Comparison of ENCODE assay signal across 8 cellular contexts in genomic region chrX:24151513-24151912, GRCh38. TPM values are rescaled to one million over a fixed set of nuclear protein-coding genes. Genes with fewer than 3 reads are reported as not detected.
A peak's percentile ranks its signal among the peaks of the same experiment; 100 is the strongest.
DNase-seq lines count a peak whose midpoint lies in the region; ATAC-seq and TF ChIP-seq lines count a peak whose summit lies in the region.

No MANE protein-coding gene starts in this region.

- H3K9ac ChIP-seq in ES-I3 (ENCODE audit: low read depth, low read length): peak overlapping the region; percentile 93

- H3K4me1 Mint-ChIP-seq in progenitor cell of endocrine pancreas (ENCODE audit: low read depth): peaks cover 57% of the 10 kb centered on the region

- no TSS peak for BruUV-seq in PC-9 (replicated peaks; lab: Mats Ljungman, UMichigan)

- H3K27ac Mint-ChIP-seq in progenitor cell of endocrine pancreas: peak overlapping the region; percentile 96

- H3K4me3 ChIP-seq in PC-9: peak overlapping the region; percentile 90; the same call in 1 of the 2 replicates

- no peak for TF ChIP-seq CTCF in PC-9 (conservative IDR thresholded peaks at IDR 0.05)
- TF ChIP-seq CTCF in progenitor cell of endocrine pancreas (IDR thresholded peaks at IDR 0.05; ENCODE audit: unreplicated experiment): no peak

- no peaks in the 10 kb centered on the region for H3K36me3 ChIP-seq in ES-I3 (ENCODE audit: insufficient read depth, low read length)
- peaks cover 9% of the 10 kb centered on the region; the same call in 1 of the 2 replicates for H3K36me3 ChIP-seq in PC-9 (ENCODE audit: low read depth)

- ATAC-seq in GM21619 (IDR thresholded peaks at IDR 0.05; ENCODE audit: unreplicated experiment): no peak
- ATAC-seq in HG03565 (IDR thresholded peaks at IDR 0.05; ENCODE audit: unreplicated experiment): no peak

- no peaks in the 10 kb centered on the region for H3K9me2 ChIP-seq in PC-9 (ENCODE audit: insufficient read depth)

- POLR2A ChIA-PET in PC-9 (lab: Charles Lee; ENCODE audit: unreplicated experiment): no interaction called here

- H3K27me3 ChIP-seq in PC-9 (ENCODE audit: insufficient read depth, low read depth): no peaks in the 10 kb centered on the region

- H3F3A ChIP-seq in PC-9 (ENCODE audit: insufficient read depth, low read depth): peaks cover 43% of the 10 kb centered on the region

- H3K4me3 Mint-ChIP-seq in progenitor cell of endocrine pancreas (ENCODE audit: low read depth): peak overlapping the region; percentile 87

- peaks cover 5% of the 10 kb centered on the region for H3K36me3 Mint-ChIP-seq in progenitor cell of endocrine pancreas (ENCODE audit: insufficient read depth)

- CTCF ChIA-PET in PC-9 (lab: Charles Lee): no interaction called here

- no peak for DNase-seq in PC-9
- DNase-seq in epithelial cell of prostate (ENCODE audit: low read depth, low spot score): no peak
- DNase-seq in progenitor cell of endocrine pancreas (ENCODE audit: low spot score, unreplicated experiment): no peak
- DNase-seq in glomerular visceral epithelial cell (ENCODE audit: extremely low spot score): no peak
- no peak for DNase-seq in epidermal melanocyte (ENCODE audit: insufficient read length, low spot score)

- H2AFZ ChIP-seq in PC-9: no peak overlapping the region

- H3K4me2 ChIP-seq in PC-9: peak overlapping the region; percentile 95

- no peaks in the 10 kb centered on the region for H3K9me3 ChIP-seq in ES-I3 (ENCODE audit: control insufficient read depth, insufficient read depth, low read length)
- H3K9me3 ChIP-seq in PC-9 (ENCODE audit: insufficient read depth, low read depth): no peaks in the 10 kb centered on the region

- peaks cover 72% of the 10 kb centered on the region for H3K79me2 ChIP-seq in PC-9 (ENCODE audit: low read depth)

- H3K27ac ChIP-seq in PC-9: 0 out of 2 replicates have a peak overlapping the region, but pooled peaks have one; percentile 86
- H3K27ac ChIP-seq in epithelial cell of prostate: peak overlapping the region; percentile 93

- H3K4me1 ChIP-seq in ES-I3 (ENCODE audit: insufficient read depth, low read length): peaks cover 15% of the 10 kb centered on the region
- H3K4me1 ChIP-seq in PC-9 (replicated peaks; ENCODE audit: insufficient read depth): peaks cover 60% of the 10 kb centered on the region

- H4K20me1 ChIP-seq in PC-9 (ENCODE audit: insufficient read depth): peaks cover 59% of the 10 kb centered on the region

- no peaks in the 10 kb centered on the region for H3K27me3 Mint-ChIP-seq in progenitor cell of endocrine pancreas

- no peaks in the 10 kb centered on the region for H3K9me3 Mint-ChIP-seq in progenitor cell of endocrine pancreas (ENCODE audit: low read depth)

- intact Hi-C loops in PC-9 (cut with micrococcal nuclease; ENCODE audit: unreplicated experiment): loop anchor here (2.0 to 5.0 kb wide), 3 partner anchors 71 to 484 kb away; partner anchors contain the start of genes KLHL15 and PRDX4

RNA-seq across cellular contexts. Expression of gene ZFX, which starts 2.0 kb away (rescaled TPM):
- 39.1 and 39.6 TPM in 2 replicates for total RNA-seq in PC-9 (2021)
- 113 and 116 TPM in 2 replicates for total RNA-seq in progenitor cell of endocrine pancreas
